23 cellular contexts compared by ENCODE assay signal in genomic region chr1:82007804-82008203, GRCh38.
"Had no signal": no experiment of that assay in that cellular context is flagged by ENCODE, and none has a peak within 500 bp of the region (broad histone marks: within the 10 kb centered on the region; RNA-seq: fewer than 3 reads in every experiment).

No MANE protein-coding gene starts in this region.

- H3K36me3 Mint-ChIP-seq: naive thymus-derived CD4-positive, alpha-beta T cell had no signal

- ATAC-seq: effector memory CD8-positive, alpha-beta T cell; esophagus mucosa; gastrocnemius medialis; heart right ventricle; left cardiac atrium; left lung; lower lobe of right lung; naive thymus-derived CD4-positive, alpha-beta T cell had no signal

- H3K9me3 ChIP-seq: colonic mucosa, esophagus squamous epithelium, gastrocnemius medialis, heart right ventricle, left lung, lower lobe of right lung had no signal

- H3K27me3 Mint-ChIP-seq: dendritic cell treated with granulocyte-macrophage colony-stimulating factor and Interleukin-4, amounts not matched to agents 40 ng/mL and 50 ng/mL, for 4 days; effector memory CD8-positive, alpha-beta T cell; naive thymus-derived CD4-positive, alpha-beta T cell had no signal

- H3K4me3 ChIP-seq: colonic mucosa, esophagus squamous epithelium, gastrocnemius medialis, heart right ventricle, left lung, lower lobe of right lung had no signal

- H3K27ac Mint-ChIP-seq: dendritic cell treated with granulocyte-macrophage colony-stimulating factor and Interleukin-4, amounts not matched to agents 40 ng/mL and 50 ng/mL, for 4 days; effector memory CD8-positive, alpha-beta T cell; endodermal cell; naive thymus-derived CD4-positive, alpha-beta T cell had no signal

- H3K4me1 ChIP-seq: colonic mucosa, esophagus squamous epithelium, gastrocnemius medialis, heart right ventricle, left lung, lower lobe of right lung had no signal

- H3K9me3 Mint-ChIP-seq: endodermal cell had no signal

- DNase-seq: colonic mucosa; cortex of kidney; effector CD8-positive, alpha-beta T cell; effector memory CD8-positive, alpha-beta T cell; endodermal cell; erythroblast; esophagus squamous epithelium; foreskin fibroblast; foreskin melanocyte; gastrocnemius medialis; glutamatergic neuron; head of caudate nucleus; heart right ventricle; hippocampal formation; left cardiac atrium; left lung; lower lobe of right lung; mesenchymal stem cell; midbrain; naive thymus-derived CD4-positive, alpha-beta T cell had no signal

- H3K36me3 ChIP-seq: colonic mucosa, esophagus squamous epithelium, gastrocnemius medialis, heart right ventricle, left lung, lower lobe of right lung had no signal

- H3K4me1 Mint-ChIP-seq: naive thymus-derived CD4-positive, alpha-beta T cell had no signal

- H3K4me3 Mint-ChIP-seq: dendritic cell treated with granulocyte-macrophage colony-stimulating factor and Interleukin-4, amounts not matched to agents 40 ng/mL and 50 ng/mL, for 4 days; effector memory CD8-positive, alpha-beta T cell; endodermal cell; naive thymus-derived CD4-positive, alpha-beta T cell had no signal

- H3K27me3 ChIP-seq: colonic mucosa, esophagus squamous epithelium, gastrocnemius medialis, heart right ventricle, left lung had no signal

- H3K27ac ChIP-seq: colonic mucosa, epithelial cell of prostate, esophagus squamous epithelium, gastrocnemius medialis, heart right ventricle, left lung, lower lobe of right lung had no signal
